Comparison of ENCODE assay signal across 1 cellular context in genomic region chr21:46295996-46296752, GRCh38.
TF ChIP-seq lines count a peak whose summit lies in the region.

No MANE protein-coding gene starts in this region.

TF ChIP-seq in endothelial cell of umbilical vein, 7 proteins besides CTCF, POLR2A, EP300 and RAD21:
- no peak for TF ChIP-seq GATA2 (IDR thresholded peaks at IDR 0.05; ENCODE audit: insufficient read depth, insufficient read length, low read depth, low read length)
- TF ChIP-seq MAX (IDR thresholded peaks at IDR 0.05; ENCODE audit: insufficient read depth, insufficient read length) = no peak
- TF ChIP-seq POLR2AphosphoS5 (IDR thresholded peaks at IDR 0.05; ENCODE audit: insufficient read depth, low read depth, low read length) = no peak
- TF ChIP-seq FOS (IDR thresholded peaks at IDR 0.05; ENCODE audit: borderline replicate concordance, insufficient read depth, low read length) = no peak
- no peak for TF ChIP-seq MYC (IDR thresholded peaks at IDR 0.05; ENCODE audit: low read depth, low read length)
